17 cellular contexts compared by ENCODE assay signal in genomic region chr4:169988252-169988651, GRCh38.
DNase-seq lines count a peak whose midpoint lies in the region; TF ChIP-seq lines count a peak whose summit lies in the region.
"Had no signal": no experiment of that assay in that cellular context is flagged by ENCODE, and none has a peak within 500 bp of the region (broad histone marks: within the 10 kb centered on the region; RNA-seq: fewer than 3 reads in every experiment).

No MANE protein-coding gene starts in this region.

- H3K4me1 ChIP-seq in MM.1S (ENCODE audit: low read length) = peaks cover 59% of the 10 kb centered on the region

- H3K27ac ChIP-seq in MM.1S (ENCODE audit: low read length) (peak overlapping the region; percentile 56; the same call in 1 of the 2 replicates), brain microvascular endothelial cell (no peak overlapping the region)

- H3K4me3 ChIP-seq in MM.1S (ENCODE audit: low read length) = no peak overlapping the region
- H3K4me3 ChIP-seq in brain microvascular endothelial cell (ENCODE audit: low read depth, low read length) = no peak overlapping the region

- in situ Hi-C loops in brain microvascular endothelial cell (cut with HindIII; ENCODE audit: low pct_ligation_motif_present, low sequenced_read_pairs) = no loop called here

- no peaks in the 10 kb centered on the region for H3K9me2 ChIP-seq in MM.1S (replicated peaks; ENCODE audit: insufficient read depth, low read length)

- H2AFZ ChIP-seq in MM.1S (ENCODE audit: low read length) = no peak overlapping the region

- H3F3A ChIP-seq in MM.1S (ENCODE audit: insufficient read depth, low read length) = peaks cover 13% of the 10 kb centered on the region

- H3K36me3 ChIP-seq in MM.1S (replicated peaks; ENCODE audit: insufficient read depth, low read length) (no peaks in the 10 kb centered on the region), brain microvascular endothelial cell (replicated peaks) (no peaks in the 10 kb centered on the region)

- H4K20me1 ChIP-seq in MM.1S (ENCODE audit: insufficient read depth, low read length) = no peaks in the 10 kb centered on the region

- no peaks in the 10 kb centered on the region for H3K9me3 ChIP-seq in MM.1S (replicated peaks; ENCODE audit: insufficient read depth, low read length)

- no peak for TF ChIP-seq CTCF in MM.1S (IDR thresholded peaks at IDR 0.05; ENCODE audit: low read length)
- TF ChIP-seq CTCF in brain microvascular endothelial cell (IDR thresholded peaks at IDR 0.05; ENCODE audit: low read depth, low read length, missing control alignments) = no peak

- no peaks in the 10 kb centered on the region for H3K79me2 ChIP-seq in MM.1S (ENCODE audit: low read length)

- no peak overlapping the region for H3K4me2 ChIP-seq in MM.1S (ENCODE audit: low read depth, low read length)

- peak; percentile 52 for DNase-seq in EH (ENCODE audit: low read depth)
- no peak for DNase-seq in MM.1S
- DNase-seq in brain microvascular endothelial cell = peak; percentile 35
- peak; percentile 35 for DNase-seq in hepatic stellate cell (ENCODE audit: low spot score)
- DNase-seq in glomerular visceral epithelial cell (ENCODE audit: extremely low spot score) = no peak
- DNase-seq in stimulated activated CD4-positive, alpha-beta T cell treated with anti-CD3 and anti-CD28 coated beads, Interleukin-4, amount 100 ng/mL, for 4 hours = no peak
- DNase-seq in NCI-H1417 (lab: John Stamatoyannopoulos, UW) = no peak
- DNase-seq in AG08395 (ENCODE audit: low spot score) = no peak
- DNase-seq: CD4-positive, CD25-positive, alpha-beta regulatory T cell; COR-L47; DMS 273 treated with DMSO at 0.1 percent for 48 hours; DMS79 treated with DMSO at 0.1 percent for 48 hours; HFFc6; Kasumi-1; NCI-H1417 treated with DMSO at 0.1 percent for 48 hours; NCI-H187; NCI-H446 had no signal

- H3K27me3 ChIP-seq in MM.1S (replicated peaks; ENCODE audit: insufficient read depth, low read length) = no peaks in the 10 kb centered on the region
- H3K27me3 ChIP-seq in brain microvascular endothelial cell (replicated peaks) = no peaks in the 10 kb centered on the region

- H3K9ac ChIP-seq in MM.1S (ENCODE audit: low read length) = no peak overlapping the region

Comparison
In these comparisons a context has a peak if more than half of its experiments do, and no peak if none do; other contexts are left out.
1. DNase-seq: peak in EH (single experiment), brain microvascular endothelial cell (single experiment) and hepatic stellate cell (single experiment); none in MM.1S (single experiment), glomerular visceral epithelial cell (single experiment), stimulated activated CD4-positive, alpha-beta T cell treated with anti-CD3 and anti-CD28 coated beads, Interleukin-4, amount 100 ng/mL, for 4 hours (0 of 2), NCI-H1417 (0 of 3) and AG08395 (single experiment).